ENCODE assay signal across 8 cellular contexts in the genomic region with DNA sequence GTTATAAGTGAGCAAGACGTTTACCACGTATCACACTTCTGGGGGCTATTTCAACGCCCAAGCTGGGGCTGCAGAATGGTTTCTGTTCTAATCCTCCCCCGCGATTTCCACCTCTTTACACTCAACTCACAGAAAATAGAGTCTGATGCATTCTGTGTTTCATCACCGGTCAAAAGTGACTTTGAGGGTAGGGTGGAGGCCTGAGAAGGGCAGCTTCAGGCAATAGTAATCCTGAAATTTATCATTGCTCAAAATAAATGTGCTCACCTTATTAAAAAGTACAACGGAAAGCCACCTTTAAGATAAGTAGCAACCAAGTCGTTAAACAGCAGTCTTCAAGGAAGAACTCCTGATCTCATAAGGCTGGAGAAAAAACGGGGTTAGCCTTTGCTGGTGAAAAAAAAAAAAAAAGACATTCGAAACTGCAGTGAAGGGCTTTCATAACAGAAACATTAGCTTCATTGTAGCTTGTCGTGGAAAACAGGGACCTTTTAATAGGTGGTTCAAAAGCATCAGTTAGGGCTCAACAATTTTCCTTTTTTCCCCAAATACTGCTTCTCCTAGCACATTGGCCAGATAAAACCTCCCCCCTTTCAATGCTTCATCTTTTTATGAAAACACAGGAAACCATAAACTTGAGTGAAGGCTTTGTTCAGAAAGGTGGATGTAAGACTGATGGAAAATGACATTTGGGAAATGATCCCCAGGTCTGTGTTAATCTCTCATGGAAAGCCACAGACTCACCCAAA.
DNase-seq lines count a peak whose midpoint lies in the region; ATAC-seq and TF ChIP-seq lines count a peak whose summit lies in the region.

No MANE protein-coding gene starts in this region.

- peaks cover 55% of the 10 kb centered on the region for H3K4me1 ChIP-seq in CD4-positive, alpha-beta memory T cell (ENCODE audit: insufficient read depth, low read length)

- peak overlapping the region; percentile 84 for H3K27ac ChIP-seq in CD4-positive, alpha-beta memory T cell (ENCODE audit: low read depth, low read length)

- H3K27ac Mint-ChIP-seq in CD4-positive, alpha-beta memory T cell: peak overlapping the region; percentile 98 to 100 (median 99)
- H3K27ac Mint-ChIP-seq in activated CD8-positive, alpha-beta T cell treated with anti-CD3 and anti-CD28 coated beads for 36 hours: peak overlapping the region; percentile 99
- peak overlapping the region; percentile 98 for H3K27ac Mint-ChIP-seq in progenitor cell of endocrine pancreas

- H3K9me3 Mint-ChIP-seq in CD4-positive, alpha-beta memory T cell: peaks cover 0 to 2% (median 0%) of the 10 kb centered on the region in 8 donors
- no peaks in the 10 kb centered on the region for H3K9me3 Mint-ChIP-seq in activated CD8-positive, alpha-beta T cell treated with anti-CD3 and anti-CD28 coated beads for 36 hours
- no peaks in the 10 kb centered on the region for H3K9me3 Mint-ChIP-seq in progenitor cell of endocrine pancreas (ENCODE audit: low read depth)

- H3K4me1 Mint-ChIP-seq in CD4-positive, alpha-beta memory T cell: peaks cover 48 to 61% (median 55%) of the 10 kb centered on the region in 4 donors
- H3K4me1 Mint-ChIP-seq in activated CD8-positive, alpha-beta T cell treated with anti-CD3 and anti-CD28 coated beads for 36 hours (ENCODE audit: low read depth): peaks cover 53% of the 10 kb centered on the region
- peaks cover 44% of the 10 kb centered on the region for H3K4me1 Mint-ChIP-seq in progenitor cell of endocrine pancreas (ENCODE audit: low read depth)

- POLR2A ChIA-PET in CD4-positive, alpha-beta memory T cell (lab: Charles Lee; ENCODE audit: partially characterized antibody): interaction anchor here (0.6 to 8.5 kb wide), 15 partner anchors 9 to 153 kb away, joined by 3 to 465 read pairs (median 15); a partner anchor contains a TSS
- POLR2A ChIA-PET in activated CD8-positive, alpha-beta T cell treated with anti-CD3 and anti-CD28 coated beads for 36 hours (lab: Charles Lee): interaction anchor here (0.6 to 24.9 kb wide), 13 partner anchors 9 to 98 kb away, joined by 3 to 512 read pairs (median 6); a partner anchor contains a TSS

- DNase-seq in CD4-positive, alpha-beta memory T cell: peak in 2 of 5 donors; percentile 19 to 21
- peak; percentile 88 for DNase-seq in activated CD8-positive, alpha-beta T cell treated with anti-CD3 and anti-CD28 coated beads for 36 hours
- DNase-seq in fibroblast of gingiva (ENCODE audit: low read depth) (peak; percentile 36), progenitor cell of endocrine pancreas (ENCODE audit: low spot score, unreplicated experiment) (no peak), sciatic nerve (ENCODE audit: low spot score) (no peak)

- H3K36me3 ChIP-seq in CD4-positive, alpha-beta memory T cell (ENCODE audit: insufficient read depth, low read length): no peaks in the 10 kb centered on the region

- CTCF ChIA-PET in CD4-positive, alpha-beta memory T cell (lab: Charles Lee; ENCODE audit: partially characterized antibody): interaction anchor here (0.6 to 6.7 kb wide), 10 partner anchors 12 to 178 kb away, joined by 3 to 75 read pairs (median 8); a partner anchor contains a TSS
- CTCF ChIA-PET in activated CD8-positive, alpha-beta T cell treated with anti-CD3 and anti-CD28 coated beads for 36 hours (lab: Charles Lee): interaction anchor here (1.0 to 6.7 kb wide), 7 partner anchors 9 to 59 kb away, joined by 3 to 84 read pairs (median 10); a partner anchor contains a TSS

- no peaks in the 10 kb centered on the region for H3K27me3 ChIP-seq in CD4-positive, alpha-beta memory T cell (ENCODE audit: insufficient read depth, low read length)

- no peak for TF ChIP-seq CTCF in activated CD8-positive, alpha-beta T cell treated with anti-CD3 and anti-CD28 coated beads for 36 hours (IDR thresholded peaks at IDR 0.05)
- TF ChIP-seq CTCF in progenitor cell of endocrine pancreas (IDR thresholded peaks at IDR 0.05; ENCODE audit: unreplicated experiment): no peak

- intact Hi-C loops in CD4-positive, alpha-beta memory T cell (cut with micrococcal nuclease): loop anchor here (2.0 to 5.0 kb wide), 2 partner anchors 37 to 76 kb away; a partner anchor contains a TSS
- intact Hi-C loops in activated CD8-positive, alpha-beta T cell treated with anti-CD3 and anti-CD28 coated beads for 36 hours (cut with micrococcal nuclease): loop anchor here (2.0 kb wide), 1 partner anchor 33 kb away; no protein-coding TSS in a partner anchor
- intact Hi-C loops in sciatic nerve (cut with DNase I): no loop called here

- peaks cover 0 to 16% of the 10 kb centered on the region in 2 donors for H3K36me3 Mint-ChIP-seq in CD4-positive, alpha-beta memory T cell
- H3K36me3 Mint-ChIP-seq in activated CD8-positive, alpha-beta T cell treated with anti-CD3 and anti-CD28 coated beads for 36 hours (ENCODE audit: low read depth): peaks cover 17% of the 10 kb centered on the region
- H3K36me3 Mint-ChIP-seq in progenitor cell of endocrine pancreas (ENCODE audit: insufficient read depth): no peaks in the 10 kb centered on the region

- no peaks in the 10 kb centered on the region for H3K27me3 Mint-ChIP-seq in CD4-positive, alpha-beta memory T cell
- H3K27me3 Mint-ChIP-seq in activated CD8-positive, alpha-beta T cell treated with anti-CD3 and anti-CD28 coated beads for 36 hours: no peaks in the 10 kb centered on the region
- no peaks in the 10 kb centered on the region for H3K27me3 Mint-ChIP-seq in progenitor cell of endocrine pancreas

- H3K4me3 ChIP-seq in CD4-positive, alpha-beta memory T cell (ENCODE audit: low read length in 2 of 2): peak overlapping the region; percentile 18 to 90

- H3K4me3 Mint-ChIP-seq in CD4-positive, alpha-beta memory T cell: peak overlapping the region; percentile 94 to 99 (median 98)
- H3K4me3 Mint-ChIP-seq in activated CD8-positive, alpha-beta T cell treated with anti-CD3 and anti-CD28 coated beads for 36 hours: peak overlapping the region; percentile 90
- H3K4me3 Mint-ChIP-seq in progenitor cell of endocrine pancreas (ENCODE audit: low read depth): peak overlapping the region; percentile 86

- ATAC-seq in HG02798 (IDR thresholded peaks at IDR 0.05; ENCODE audit: poor library complexity, unreplicated experiment) (peak; percentile 19), GM21529 (IDR thresholded peaks at IDR 0.05; ENCODE audit: unreplicated experiment) (no peak), sciatic nerve (no peak), HG02840 (IDR thresholded peaks at IDR 0.05; ENCODE audit: low FRiP score, unreplicated experiment) (no peak)
- peak; percentile 65 for ATAC-seq in activated CD8-positive, alpha-beta T cell treated with anti-CD3 and anti-CD28 coated beads for 36 hours

- H3K9me3 ChIP-seq in CD4-positive, alpha-beta memory T cell (ENCODE audit: control insufficient read depth in 1 of 2, low read length in 2 of 2): no peaks in the 10 kb centered on the region

Comparison
In these comparisons a context has a peak if more than half of its experiments do, and no peak if none do; other contexts are left out.
1. DNase-seq: peak in activated CD8-positive, alpha-beta T cell treated with anti-CD3 and anti-CD28 coated beads for 36 hours (single experiment) and fibroblast of gingiva (single experiment); none in progenitor cell of endocrine pancreas (single experiment) and sciatic nerve (single experiment).
2. ATAC-seq: peak in HG02798 (single experiment) and activated CD8-positive, alpha-beta T cell treated with anti-CD3 and anti-CD28 coated beads for 36 hours (single experiment); none in GM21529 (single experiment), sciatic nerve (single experiment) and HG02840 (single experiment).
3. Peak in every context shown above with its lines, with median percentiles within 50 percentile points of each other: H3K27ac Mint-ChIP-seq and H3K4me3 Mint-ChIP-seq.